ENCODE assay signal across 13 cellular contexts in genomic region chr6:114364295-114364694, GRCh38. TPM values are rescaled to one million over a fixed set of nuclear protein-coding genes. Genes with fewer than 3 reads are reported as not detected.
DNase-seq lines count a peak whose midpoint lies in the region; ATAC-seq and TF ChIP-seq lines count a peak whose summit lies in the region.
"Had no signal": no experiment of that assay in that cellular context is flagged by ENCODE, and none has a peak within 500 bp of the region (broad histone marks: within the 10 kb centered on the region; RNA-seq: fewer than 3 reads in every experiment).

No MANE protein-coding gene starts in this region.

- H3K9me3 ChIP-seq in left lung: no peaks in the 10 kb centered on the region
- H3K9me3 ChIP-seq: colonic mucosa, vagina had no signal

- H3K27ac ChIP-seq in left lung: no peak overlapping the region
- H3K27ac ChIP-seq: colonic mucosa, vagina had no signal

- H3K36me3 ChIP-seq in left lung: no peaks in the 10 kb centered on the region
- H3K36me3 ChIP-seq: colonic mucosa, vagina had no signal

- H3K27me3 ChIP-seq in left lung: no peaks in the 10 kb centered on the region
- H3K27me3 ChIP-seq: colonic mucosa, vagina had no signal

- intact Hi-C loops in left lung (cut with DNase I): no loop called here

- peak; percentile 49 for ATAC-seq in left lung
- ATAC-seq in GM21723 (IDR thresholded peaks at IDR 0.05; ENCODE audit: unreplicated experiment): no peak

- DNase-seq in AG08396 (ENCODE audit: low spot score) (peak; percentile 53), M059J (ENCODE audit: low read depth) (peak; percentile 48), dedifferentiated amniotic fluid mesenchymal stem cell (ENCODE audit: extremely low spot score) (peak; percentile 64), left lung (no peak), NCI-H128 (lab: John Stamatoyannopoulos, UW; ENCODE audit: unreplicated experiment) (no peak), HUDEP-2 (lab: John Stamatoyannopoulos, UW; ENCODE audit: unreplicated experiment in 76 of 76) (no peak), hepatic stellate cell (ENCODE audit: low spot score) (no peak)
- DNase-seq: colonic mucosa, Kasumi-1 had no signal

- no peak for TF ChIP-seq CTCF in left lung (IDR thresholded peaks at IDR 0.05)

- no peaks in the 10 kb centered on the region for H3K4me1 ChIP-seq in left lung
- H3K4me1 ChIP-seq: colonic mucosa, vagina had no signal

- no peak overlapping the region for H3K4me3 ChIP-seq in left lung
- H3K4me3 ChIP-seq: colonic mucosa, lung, vagina had no signal

RNA-seq across cellular contexts. Expression of gene HS3ST5, which starts 21.5 kb away (rescaled TPM):
- not detected in 2 replicates for total RNA-seq in M059J (2014; rRNA removed; shearing (Covaris generic))
- total RNA-seq in left lung: under 1 TPM in 1 of 2 donors, not detected in 1; 0.06 TPM
- total RNA-seq: activated CD8-positive, alpha-beta memory T cell treated with anti-CD3 and anti-CD28 coated beads for 36 hours; vagina had no signal

Comparison
In these comparisons a context has a peak if more than half of its experiments do, and no peak if none do; other contexts are left out.
1. DNase-seq: peak in AG08396 (single experiment), M059J (single experiment) and dedifferentiated amniotic fluid mesenchymal stem cell (single experiment); none in left lung (0 of 2), NCI-H128 (single experiment), HUDEP-2 (0 of 76) and hepatic stellate cell (single experiment).